Comparison of ENCODE assay signal across 1 cellular context in genomic region chr2:241894056-241894641, GRCh38.
TF ChIP-seq lines count a peak whose summit lies in the region.

No MANE protein-coding gene starts in this region.

TF ChIP-seq in HepG2, 621 proteins besides CTCF, POLR2A, EP300 and RAD21:
- 0 out of 2 replicates have a peak, but pooled peaks have one; percentile 0 for TF ChIP-seq ZNF687 (CRISPR knock-in tag; IDR thresholded peaks at IDR 0.05)
- TF ChIP-seq KLF13 (CRISPR knock-in tag; IDR thresholded peaks at IDR 0.05): no peak
